1 cellular context compared by ENCODE assay signal in the genomic region with DNA sequence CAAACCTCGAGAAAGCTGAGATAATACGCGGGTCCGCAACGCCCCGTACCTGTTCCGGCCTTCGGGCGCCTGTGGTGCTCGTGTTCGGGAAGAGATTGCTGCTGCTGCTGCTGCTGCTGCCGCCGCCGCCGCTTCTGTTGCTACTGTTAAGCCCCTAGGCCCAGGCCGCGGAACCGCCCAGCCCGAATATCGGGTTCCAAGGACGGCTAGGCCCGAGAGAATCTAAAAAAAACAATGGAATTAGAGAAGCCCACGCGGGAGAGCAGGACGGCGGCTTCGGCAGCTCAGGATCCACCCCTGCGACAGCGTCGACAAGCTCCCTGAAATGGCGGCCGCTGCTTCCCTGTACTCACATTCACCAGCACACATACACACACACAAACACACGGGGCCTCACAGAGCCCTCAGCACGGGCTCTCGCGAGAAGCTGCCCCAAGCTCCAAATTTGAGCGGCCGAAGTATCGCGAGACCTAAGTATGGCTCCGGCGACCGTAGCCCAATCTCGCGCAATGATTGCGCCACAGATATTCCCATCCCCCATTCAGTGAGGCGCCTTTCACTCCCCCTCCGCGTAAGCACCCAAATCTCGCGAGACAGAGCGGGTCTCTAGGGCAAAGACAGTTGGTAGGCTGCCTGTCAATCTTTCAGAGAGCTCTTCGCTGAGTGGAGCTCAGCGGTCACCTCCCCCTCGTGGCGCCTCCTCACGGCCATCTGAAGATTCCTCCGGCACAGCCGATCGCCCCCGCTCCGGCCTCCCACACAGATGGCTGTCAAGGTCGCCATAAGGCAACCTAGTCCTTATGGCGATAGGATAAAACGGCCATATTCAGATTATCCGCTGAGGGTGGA.
TF ChIP-seq lines count a peak whose summit lies in the region.

A gene (minus strand): TSS at position 369 of the 849 bp plus-strand sequence. CDS start 1,386 bp downstream, outside the sequence.

TF ChIP-seq in K562, 482 proteins besides CTCF, POLR2A, EP300 and RAD21 (continued from another document and continues in another):
- TF ChIP-seq, protein P1, sequence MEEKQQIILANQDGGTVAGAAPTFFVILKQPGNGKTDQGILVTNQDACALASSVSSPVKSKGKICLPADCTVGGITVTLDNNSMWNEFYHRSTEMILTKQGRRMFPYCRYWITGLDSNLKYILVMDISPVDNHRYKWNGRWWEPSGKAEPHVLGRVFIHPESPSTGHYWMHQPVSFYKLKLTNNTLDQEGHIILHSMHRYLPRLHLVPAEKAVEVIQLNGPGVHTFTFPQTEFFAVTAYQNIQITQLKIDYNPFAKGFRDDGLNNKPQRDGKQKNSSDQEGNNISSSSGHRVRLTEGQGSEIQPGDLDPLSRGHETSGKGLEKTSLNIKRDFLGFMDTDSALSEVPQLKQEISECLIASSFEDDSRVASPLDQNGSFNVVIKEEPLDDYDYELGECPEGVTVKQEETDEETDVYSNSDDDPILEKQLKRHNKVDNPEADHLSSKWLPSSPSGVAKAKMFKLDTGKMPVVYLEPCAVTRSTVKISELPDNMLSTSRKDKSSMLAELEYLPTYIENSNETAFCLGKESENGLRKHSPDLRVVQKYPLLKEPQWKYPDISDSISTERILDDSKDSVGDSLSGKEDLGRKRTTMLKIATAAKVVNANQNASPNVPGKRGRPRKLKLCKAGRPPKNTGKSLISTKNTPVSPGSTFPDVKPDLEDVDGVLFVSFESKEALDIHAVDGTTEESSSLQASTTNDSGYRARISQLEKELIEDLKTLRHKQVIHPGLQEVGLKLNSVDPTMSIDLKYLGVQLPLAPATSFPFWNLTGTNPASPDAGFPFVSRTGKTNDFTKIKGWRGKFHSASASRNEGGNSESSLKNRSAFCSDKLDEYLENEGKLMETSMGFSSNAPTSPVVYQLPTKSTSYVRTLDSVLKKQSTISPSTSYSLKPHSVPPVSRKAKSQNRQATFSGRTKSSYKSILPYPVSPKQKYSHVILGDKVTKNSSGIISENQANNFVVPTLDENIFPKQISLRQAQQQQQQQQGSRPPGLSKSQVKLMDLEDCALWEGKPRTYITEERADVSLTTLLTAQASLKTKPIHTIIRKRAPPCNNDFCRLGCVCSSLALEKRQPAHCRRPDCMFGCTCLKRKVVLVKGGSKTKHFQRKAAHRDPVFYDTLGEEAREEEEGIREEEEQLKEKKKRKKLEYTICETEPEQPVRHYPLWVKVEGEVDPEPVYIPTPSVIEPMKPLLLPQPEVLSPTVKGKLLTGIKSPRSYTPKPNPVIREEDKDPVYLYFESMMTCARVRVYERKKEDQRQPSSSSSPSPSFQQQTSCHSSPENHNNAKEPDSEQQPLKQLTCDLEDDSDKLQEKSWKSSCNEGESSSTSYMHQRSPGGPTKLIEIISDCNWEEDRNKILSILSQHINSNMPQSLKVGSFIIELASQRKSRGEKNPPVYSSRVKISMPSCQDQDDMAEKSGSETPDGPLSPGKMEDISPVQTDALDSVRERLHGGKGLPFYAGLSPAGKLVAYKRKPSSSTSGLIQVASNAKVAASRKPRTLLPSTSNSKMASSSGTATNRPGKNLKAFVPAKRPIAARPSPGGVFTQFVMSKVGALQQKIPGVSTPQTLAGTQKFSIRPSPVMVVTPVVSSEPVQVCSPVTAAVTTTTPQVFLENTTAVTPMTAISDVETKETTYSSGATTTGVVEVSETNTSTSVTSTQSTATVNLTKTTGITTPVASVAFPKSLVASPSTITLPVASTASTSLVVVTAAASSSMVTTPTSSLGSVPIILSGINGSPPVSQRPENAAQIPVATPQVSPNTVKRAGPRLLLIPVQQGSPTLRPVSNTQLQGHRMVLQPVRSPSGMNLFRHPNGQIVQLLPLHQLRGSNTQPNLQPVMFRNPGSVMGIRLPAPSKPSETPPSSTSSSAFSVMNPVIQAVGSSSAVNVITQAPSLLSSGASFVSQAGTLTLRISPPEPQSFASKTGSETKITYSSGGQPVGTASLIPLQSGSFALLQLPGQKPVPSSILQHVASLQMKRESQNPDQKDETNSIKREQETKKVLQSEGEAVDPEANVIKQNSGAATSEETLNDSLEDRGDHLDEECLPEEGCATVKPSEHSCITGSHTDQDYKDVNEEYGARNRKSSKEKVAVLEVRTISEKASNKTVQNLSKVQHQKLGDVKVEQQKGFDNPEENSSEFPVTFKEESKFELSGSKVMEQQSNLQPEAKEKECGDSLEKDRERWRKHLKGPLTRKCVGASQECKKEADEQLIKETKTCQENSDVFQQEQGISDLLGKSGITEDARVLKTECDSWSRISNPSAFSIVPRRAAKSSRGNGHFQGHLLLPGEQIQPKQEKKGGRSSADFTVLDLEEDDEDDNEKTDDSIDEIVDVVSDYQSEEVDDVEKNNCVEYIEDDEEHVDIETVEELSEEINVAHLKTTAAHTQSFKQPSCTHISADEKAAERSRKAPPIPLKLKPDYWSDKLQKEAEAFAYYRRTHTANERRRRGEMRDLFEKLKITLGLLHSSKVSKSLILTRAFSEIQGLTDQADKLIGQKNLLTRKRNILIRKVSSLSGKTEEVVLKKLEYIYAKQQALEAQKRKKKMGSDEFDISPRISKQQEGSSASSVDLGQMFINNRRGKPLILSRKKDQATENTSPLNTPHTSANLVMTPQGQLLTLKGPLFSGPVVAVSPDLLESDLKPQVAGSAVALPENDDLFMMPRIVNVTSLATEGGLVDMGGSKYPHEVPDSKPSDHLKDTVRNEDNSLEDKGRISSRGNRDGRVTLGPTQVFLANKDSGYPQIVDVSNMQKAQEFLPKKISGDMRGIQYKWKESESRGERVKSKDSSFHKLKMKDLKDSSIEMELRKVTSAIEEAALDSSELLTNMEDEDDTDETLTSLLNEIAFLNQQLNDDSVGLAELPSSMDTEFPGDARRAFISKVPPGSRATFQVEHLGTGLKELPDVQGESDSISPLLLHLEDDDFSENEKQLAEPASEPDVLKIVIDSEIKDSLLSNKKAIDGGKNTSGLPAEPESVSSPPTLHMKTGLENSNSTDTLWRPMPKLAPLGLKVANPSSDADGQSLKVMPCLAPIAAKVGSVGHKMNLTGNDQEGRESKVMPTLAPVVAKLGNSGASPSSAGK (IDR thresholded peaks at IDR 0.05) = peak; percentile 78
- TF ChIP-seq SUPT5H (IDR thresholded peaks at IDR 0.05) = peak; percentile 97
- TF ChIP-seq, protein P2, sequence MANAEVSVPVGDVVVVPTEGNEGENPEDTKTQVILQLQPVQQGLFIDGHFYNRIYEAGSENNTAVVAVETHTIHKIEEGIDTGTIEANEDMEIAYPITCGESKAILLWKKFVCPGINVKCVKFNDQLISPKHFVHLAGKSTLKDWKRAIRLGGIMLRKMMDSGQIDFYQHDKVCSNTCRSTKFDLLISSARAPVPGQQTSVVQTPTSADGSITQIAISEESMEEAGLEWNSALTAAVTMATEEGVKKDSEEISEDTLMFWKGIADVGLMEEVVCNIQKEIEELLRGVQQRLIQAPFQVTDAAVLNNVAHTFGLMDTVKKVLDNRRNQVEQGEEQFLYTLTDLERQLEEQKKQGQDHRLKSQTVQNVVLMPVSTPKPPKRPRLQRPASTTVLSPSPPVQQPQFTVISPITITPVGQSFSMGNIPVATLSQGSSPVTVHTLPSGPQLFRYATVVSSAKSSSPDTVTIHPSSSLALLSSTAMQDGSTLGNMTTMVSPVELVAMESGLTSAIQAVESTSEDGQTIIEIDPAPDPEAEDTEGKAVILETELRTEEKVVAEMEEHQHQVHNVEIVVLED (CRISPR knock-in tag; IDR thresholded peaks at IDR 0.05) = peak; percentile 38; the same call in 1 of the 2 replicates
- TF ChIP-seq CBX8 (IDR thresholded peaks at IDR 0.05; ENCODE audit: borderline replicate concordance, extremely low read depth, low read depth, low read length, poor library complexity, severe bottlenecking) = no peak
- no peak; the same call in 1 of the 2 replicates for TF ChIP-seq MYBL2 (IDR thresholded peaks at IDR 0.05; ENCODE audit: low read depth)
- no peak for TF ChIP-seq MYBL2 (CRISPR knock-in tag; IDR thresholded peaks at IDR 0.05; ENCODE audit: borderline replicate concordance)
- TF ChIP-seq KLF13 (tag; IDR thresholded peaks at IDR 0.05; ENCODE audit: borderline replicate concordance, low read depth) = peak; percentile 32; the same call in 1 of the 2 replicates
- no peak for TF ChIP-seq HDAC6 (IDR thresholded peaks at IDR 0.05; ENCODE audit: low read depth, low read length)
- TF ChIP-seq, protein P3, sequence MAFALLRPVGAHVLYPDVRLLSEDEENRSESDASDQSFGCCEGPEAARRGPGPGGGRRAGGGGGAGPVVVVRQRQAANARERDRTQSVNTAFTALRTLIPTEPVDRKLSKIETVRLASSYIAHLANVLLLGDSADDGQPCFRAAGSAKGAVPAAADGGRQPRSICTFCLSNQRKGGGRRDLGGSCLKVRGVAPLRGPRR (CRISPR knock-in tag; IDR thresholded peaks at IDR 0.05) = no peak
- TF ChIP-seq, protein P4, sequence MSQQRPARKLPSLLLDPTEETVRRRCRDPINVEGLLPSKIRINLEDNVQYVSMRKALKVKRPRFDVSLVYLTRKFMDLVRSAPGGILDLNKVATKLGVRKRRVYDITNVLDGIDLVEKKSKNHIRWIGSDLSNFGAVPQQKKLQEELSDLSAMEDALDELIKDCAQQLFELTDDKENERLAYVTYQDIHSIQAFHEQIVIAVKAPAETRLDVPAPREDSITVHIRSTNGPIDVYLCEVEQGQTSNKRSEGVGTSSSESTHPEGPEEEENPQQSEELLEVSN (IDR thresholded peaks at IDR 0.05; ENCODE audit: borderline replicate concordance in 1 of 2, extremely low read depth in 1 of 2, insufficient read depth in 1 of 2, insufficient read length in 1 of 2, low read depth in 1 of 2, low read length in 1 of 2, poor library complexity in 1 of 2, severe bottlenecking in 1 of 2) = peak in 1 of 2 experiments; percentile 39
- TF ChIP-seq, protein P5, sequence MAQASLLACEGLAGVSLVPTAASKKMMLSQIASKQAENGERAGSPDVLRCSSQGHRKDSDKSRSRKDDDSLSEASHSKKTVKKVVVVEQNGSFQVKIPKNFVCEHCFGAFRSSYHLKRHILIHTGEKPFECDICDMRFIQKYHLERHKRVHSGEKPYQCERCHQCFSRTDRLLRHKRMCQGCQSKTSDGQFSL (CRISPR knock-in tag; IDR thresholded peaks at IDR 0.05) = peak; percentile 71; the same call in 1 of the 2 replicates
- TF ChIP-seq, protein P5 (tag; IDR thresholded peaks at IDR 0.05) = peak in 1 of 2 experiments; percentile 55; a peak in 1 of 4 replicates
- peak; percentile 83 for TF ChIP-seq MTA3 (IDR thresholded peaks at IDR 0.05; ENCODE audit: borderline replicate concordance)
- no peak for TF ChIP-seq ZNF41 (CRISPR knock-in tag; conservative IDR thresholded peaks at IDR 0.05)
- no peak for TF ChIP-seq SETDB1 (IDR thresholded peaks at IDR 0.05; ENCODE audit: low read length)
- TF ChIP-seq, protein P6, sequence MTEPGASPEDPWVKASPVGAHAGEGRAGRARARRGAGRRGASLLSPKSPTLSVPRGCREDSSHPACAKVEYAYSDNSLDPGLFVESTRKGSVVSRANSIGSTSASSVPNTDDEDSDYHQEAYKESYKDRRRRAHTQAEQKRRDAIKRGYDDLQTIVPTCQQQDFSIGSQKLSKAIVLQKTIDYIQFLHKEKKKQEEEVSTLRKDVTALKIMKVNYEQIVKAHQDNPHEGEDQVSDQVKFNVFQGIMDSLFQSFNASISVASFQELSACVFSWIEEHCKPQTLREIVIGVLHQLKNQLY (CRISPR knock-in tag; conservative IDR thresholded peaks at IDR 0.05) = no peak
- TF ChIP-seq, protein P7, sequence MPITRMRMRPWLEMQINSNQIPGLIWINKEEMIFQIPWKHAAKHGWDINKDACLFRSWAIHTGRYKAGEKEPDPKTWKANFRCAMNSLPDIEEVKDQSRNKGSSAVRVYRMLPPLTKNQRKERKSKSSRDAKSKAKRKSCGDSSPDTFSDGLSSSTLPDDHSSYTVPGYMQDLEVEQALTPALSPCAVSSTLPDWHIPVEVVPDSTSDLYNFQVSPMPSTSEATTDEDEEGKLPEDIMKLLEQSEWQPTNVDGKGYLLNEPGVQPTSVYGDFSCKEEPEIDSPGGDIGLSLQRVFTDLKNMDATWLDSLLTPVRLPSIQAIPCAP (CRISPR knock-in tag; IDR thresholded peaks at IDR 0.05; ENCODE audit: borderline replicate concordance) = no peak
- TF ChIP-seq RCOR1 (IDR thresholded peaks at IDR 0.05; ENCODE audit: borderline replicate concordance in 1 of 2, low read depth in 2 of 2, low read length in 2 of 2) = peak in 1 of 2 experiments; percentile 61; a peak in 2 of 4 replicates
- TF ChIP-seq NFXL1 (CRISPR knock-in tag; IDR thresholded peaks at IDR 0.05) = no peak
- TF ChIP-seq ZNF586 (CRISPR knock-in tag; conservative IDR thresholded peaks at IDR 0.05) = no peak
- TF ChIP-seq, protein P8, sequence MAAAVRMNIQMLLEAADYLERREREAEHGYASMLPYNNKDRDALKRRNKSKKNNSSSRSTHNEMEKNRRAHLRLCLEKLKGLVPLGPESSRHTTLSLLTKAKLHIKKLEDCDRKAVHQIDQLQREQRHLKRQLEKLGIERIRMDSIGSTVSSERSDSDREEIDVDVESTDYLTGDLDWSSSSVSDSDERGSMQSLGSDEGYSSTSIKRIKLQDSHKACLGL (CRISPR knock-in tag; IDR thresholded peaks at IDR 0.05; ENCODE audit: borderline replicate concordance, poor library complexity, severe bottlenecking) = no peak
- TF ChIP-seq, protein P9, sequence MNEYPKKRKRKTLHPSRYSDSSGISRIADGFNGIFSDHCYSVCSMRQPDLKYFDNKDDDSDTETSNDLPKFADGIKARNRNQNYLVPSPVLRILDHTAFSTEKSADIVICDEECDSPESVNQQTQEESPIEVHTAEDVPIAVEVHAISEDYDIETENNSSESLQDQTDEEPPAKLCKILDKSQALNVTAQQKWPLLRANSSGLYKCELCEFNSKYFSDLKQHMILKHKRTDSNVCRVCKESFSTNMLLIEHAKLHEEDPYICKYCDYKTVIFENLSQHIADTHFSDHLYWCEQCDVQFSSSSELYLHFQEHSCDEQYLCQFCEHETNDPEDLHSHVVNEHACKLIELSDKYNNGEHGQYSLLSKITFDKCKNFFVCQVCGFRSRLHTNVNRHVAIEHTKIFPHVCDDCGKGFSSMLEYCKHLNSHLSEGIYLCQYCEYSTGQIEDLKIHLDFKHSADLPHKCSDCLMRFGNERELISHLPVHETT (CRISPR knock-in tag; conservative IDR thresholded peaks at IDR 0.05 in 1 of 2, IDR thresholded peaks at IDR 0.05 in 1 of 2) = peak in 1 of 2 experiments; percentile 74; a peak in 1 of 4 replicates
- peak; percentile 91 for TF ChIP-seq POLR2AphosphoS2 (IDR thresholded peaks at IDR 0.05; ENCODE audit: low read length)
- no peak for TF ChIP-seq NR4A1 (CRISPR knock-in tag; IDR thresholded peaks at IDR 0.05)
- 0 out of 2 replicates have a peak, but pooled peaks have one; percentile 37 for TF ChIP-seq NR4A1 (tag; IDR thresholded peaks at IDR 0.05)
- TF ChIP-seq SNRNP70 (optimal IDR thresholded peaks at IDR 0.05; ENCODE audit: low read depth, low read length) = no peak
- TF ChIP-seq PRMT5 (CRISPR knock-in tag; IDR thresholded peaks at IDR 0.05) = no peak
- no peak for TF ChIP-seq SRF (CRISPR knock-in tag; IDR thresholded peaks at IDR 0.05)
- no peak for TF ChIP-seq SMAD2 (IDR thresholded peaks at IDR 0.05; ENCODE audit: low read depth, low read length)
